Comparison of ENCODE assay signal across 8 cellular contexts in the genomic region with DNA sequence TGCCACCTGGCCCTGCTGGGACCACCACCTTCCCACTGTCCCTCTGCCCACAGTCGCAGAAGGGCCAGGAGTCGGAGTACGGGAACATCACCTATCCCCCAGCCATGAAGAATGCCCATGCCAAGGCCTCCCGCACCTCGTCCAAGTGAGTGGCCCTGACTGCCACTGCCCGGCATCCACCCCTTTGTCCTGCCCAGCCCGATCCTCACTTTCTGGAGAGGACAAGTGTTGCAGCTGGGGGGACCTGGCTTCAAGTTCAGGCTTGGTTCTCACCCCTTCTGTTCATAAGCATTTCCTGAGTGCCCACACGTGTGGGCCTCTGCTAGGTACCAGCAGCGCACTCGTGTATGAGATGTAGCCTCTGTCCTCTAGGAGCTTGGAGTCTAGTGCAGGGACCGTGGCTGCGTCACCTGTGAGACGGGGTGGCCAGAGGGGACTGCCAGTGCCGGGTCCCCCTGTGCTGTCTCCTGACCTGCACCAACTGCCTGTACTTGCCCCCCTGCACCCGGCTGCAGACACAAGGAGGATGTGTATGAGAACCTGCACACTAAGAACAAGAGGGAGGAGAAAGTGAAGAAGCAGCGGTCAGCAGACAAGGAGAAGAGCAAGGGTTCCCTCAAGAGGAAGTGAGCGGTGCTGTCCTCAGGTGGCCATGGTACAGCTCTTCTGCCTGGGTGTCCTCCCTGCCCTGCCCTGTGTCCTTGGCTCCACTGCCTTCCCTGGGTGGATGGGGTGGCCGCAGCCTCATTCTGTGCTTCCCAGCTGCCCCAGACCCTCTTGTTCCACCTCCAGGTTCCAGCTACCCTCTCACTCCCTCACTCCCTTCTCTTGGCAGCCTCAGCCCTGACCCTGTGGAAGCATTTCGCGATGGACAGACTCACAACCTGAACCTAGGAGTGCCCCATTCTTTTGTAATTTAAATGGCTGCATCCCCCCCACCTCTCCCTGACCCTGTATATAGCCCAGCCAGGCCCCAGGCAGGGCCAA. TPM values are rescaled to one million over a fixed set of nuclear protein-coding genes. Genes with fewer than 3 reads are reported as not detected.
DNase-seq lines count a peak whose midpoint lies in the region; ATAC-seq, FAIRE-seq and TF ChIP-seq lines count a peak whose summit lies in the region.

No MANE protein-coding gene starts in this region.

- H3K36me3 ChIP-seq in suprapubic skin: peaks cover 7% of the 10 kb centered on the region

- peak overlapping the region; percentile 72 for H3K4me3 Mint-ChIP-seq in activated B cell treated with CpG ODN at 0.5 μM for 24 hours

- in situ Hi-C loops in ACHN (cut with HindIII; ENCODE audit: low pct_ligation_motif_present, low pct_unique_long_range_greater_than_20kb, low sequenced_read_pairs): no loop called here

- H3K27me3 ChIP-seq in right cardiac atrium (ENCODE audit: control insufficient read depth, insufficient read depth) (no peaks in the 10 kb centered on the region), suprapubic skin (no peaks in the 10 kb centered on the region)

- H3K4me1 ChIP-seq in right cardiac atrium (ENCODE audit: control insufficient read depth, insufficient read depth, low read length) (peaks cover 5% of the 10 kb centered on the region), suprapubic skin (peaks cover 72% of the 10 kb centered on the region)

- H3K27ac Mint-ChIP-seq in activated B cell treated with CpG ODN at 0.5 μM for 24 hours: peak overlapping the region; percentile 98

- H3K27ac ChIP-seq in right cardiac atrium (ENCODE audit: low read length) (peak overlapping the region; percentile 28), suprapubic skin (peak overlapping the region; percentile 93)

- H3K36me3 Mint-ChIP-seq in activated B cell treated with CpG ODN at 0.5 μM for 24 hours (ENCODE audit: low read depth): peaks cover 59% of the 10 kb centered on the region

- H3K9me3 ChIP-seq in right cardiac atrium (ENCODE audit: control insufficient read depth, low read length): no peaks in the 10 kb centered on the region
- H3K9me3 ChIP-seq in suprapubic skin: no peaks in the 10 kb centered on the region

- POLR2A ChIA-PET in activated B cell treated with CpG ODN at 0.5 μM for 24 hours (lab: Charles Lee): interaction anchor here (0.6 to 17.0 kb wide), 17 partner anchors 9 to 325 kb away, joined by 3 to 1516 read pairs (median 4); a partner anchor contains a TSS

- H3K9me3 Mint-ChIP-seq in activated B cell treated with CpG ODN at 0.5 μM for 24 hours: no peaks in the 10 kb centered on the region

- peak; percentile 32 for ATAC-seq in HG03108 (IDR thresholded peaks at IDR 0.05; ENCODE audit: unreplicated experiment)
- peak; percentile 3 for ATAC-seq in activated B cell treated with CpG ODN at 0.5 μM for 24 hours (ENCODE audit: low read depth)
- ATAC-seq in right cardiac atrium: no peak

- no peaks in the 10 kb centered on the region for H3K27me3 Mint-ChIP-seq in activated B cell treated with CpG ODN at 0.5 μM for 24 hours

- no peak for FAIRE-seq in H54 (lab: Jason Lieb, UNC)

- TF ChIP-seq POLR2A in suprapubic skin (IDR thresholded peaks at IDR 0.05): no peak
- TF ChIP-seq POLR2A in H54 (IDR thresholded peaks at IDR 0.05; ENCODE audit: low read depth, low read length): no peak

- intact Hi-C loops in activated B cell treated with CpG ODN at 0.5 μM for 24 hours (cut with micrococcal nuclease): loop anchor here (1.0 kb wide), 1 partner anchor 16 kb away; a partner anchor contains a TSS
- intact Hi-C loops in right cardiac atrium (cut with DNase I): no loop called here

- peaks cover 93% of the 10 kb centered on the region for H3K4me1 Mint-ChIP-seq in activated B cell treated with CpG ODN at 0.5 μM for 24 hours

- peak; percentile 77 for DNase-seq in DMS53 (lab: John Stamatoyannopoulos, UW)
- peak; percentile 40 for DNase-seq in activated B cell treated with CpG ODN at 0.5 μM for 24 hours
- DNase-seq in right cardiac atrium: peak in 2 of 3 donors; percentile 42 to 57
- peak in 1 of 2 donors; percentile 68 for DNase-seq in suprapubic skin (ENCODE audit: low spot score in 2 of 2)
- DNase-seq in ACHN: no peak
- no peak for DNase-seq in NCI-H2081 (lab: John Stamatoyannopoulos, UW)
- DNase-seq in H54 (ENCODE audit: insufficient read length, low spot score): no peak

- H3K4me3 ChIP-seq in right cardiac atrium (ENCODE audit: low read length): no peak overlapping the region
- H3K4me3 ChIP-seq in suprapubic skin: no peak overlapping the region

- 78% methylated on average over 20 of the region's 20 CpGs for WGBS in right cardiac atrium
- 73% methylated on average over 18 of the region's 20 CpGs for WGBS in suprapubic skin

- no peak for TF ChIP-seq CTCF in activated B cell treated with CpG ODN at 0.5 μM for 24 hours (IDR thresholded peaks at IDR 0.05)
- TF ChIP-seq CTCF in suprapubic skin (IDR thresholded peaks at IDR 0.05): no peak

- no peak for TF ChIP-seq EP300 in suprapubic skin (IDR thresholded peaks at IDR 0.05)

- CTCF ChIA-PET in activated B cell treated with CpG ODN at 0.5 μM for 24 hours (lab: Charles Lee): interaction anchor here (0.8 to 13.0 kb wide), 7 partner anchors 14 to 92 kb away, joined by 4 to 571 read pairs (median 9); a partner anchor contains a TSS

RNA-seq across cellular contexts. Expression of a gene that starts 9.4 kb away (rescaled TPM):
- total RNA-seq in activated B cell treated with CpG ODN at 0.5 μM for 24 hours (371 and 393 TPM in 2 replicates), right cardiac atrium (10 to 100 TPM in 2 of 4 donors, 1 to 10 TPM in 2; 7.7 to 12.1 (median 9.3) TPM), suprapubic skin (10 to 100 TPM; 18.5 to 59.1 (median 39.4) TPM)
- 5.9 TPM for polyA plus RNA-seq in right cardiac atrium

RNA-seq across cellular contexts. Expression of a gene that starts 9.9 kb away (rescaled TPM):
- total RNA-seq in activated B cell treated with CpG ODN at 0.5 μM for 24 hours: 240 and 255 TPM in 2 replicates
- total RNA-seq in right cardiac atrium: 100 to 1,000 TPM; 137 to 159 (median 142) TPM
- polyA plus RNA-seq in right cardiac atrium: 127 TPM
- 100 to 1,000 TPM; 161 to 232 (median 207) TPM for total RNA-seq in suprapubic skin

RNA-seq across cellular contexts. Expression of a gene that starts 10.1 kb away (rescaled TPM):
- total RNA-seq in activated B cell treated with CpG ODN at 0.5 μM for 24 hours (89.2 and 91.1 TPM in 2 replicates), right cardiac atrium (10 to 100 TPM; 33.7 to 40.2 (median 38.1) TPM), suprapubic skin (10 to 100 TPM; 12.3 to 27.0 (median 22.1) TPM)
- polyA plus RNA-seq in right cardiac atrium: 26.0 TPM

RNA-seq across cellular contexts. Expression of a gene that starts 16.8 kb away (rescaled TPM):
- total RNA-seq in activated B cell treated with CpG ODN at 0.5 μM for 24 hours (54.8 and 63.4 TPM in 2 replicates), right cardiac atrium (100 to 1,000 TPM; 262 to 339 (median 272) TPM), suprapubic skin (100 to 1,000 TPM; 251 to 495 (median 436) TPM)
- 441 TPM for polyA plus RNA-seq in right cardiac atrium

RNA-seq across cellular contexts. Expression of a gene that starts 17.0 kb away (rescaled TPM):
- not detected in 2 replicates for total RNA-seq in activated B cell treated with CpG ODN at 0.5 μM for 24 hours
- total RNA-seq in right cardiac atrium: not detected
- polyA plus RNA-seq in right cardiac atrium: not detected
- total RNA-seq in suprapubic skin: not detected

Comparison
In these comparisons a context has a peak if more than half of its experiments do, and no peak if none do; other contexts are left out.
1. DNase-seq: peak in DMS53 (single experiment), activated B cell treated with CpG ODN at 0.5 μM for 24 hours (single experiment) and right cardiac atrium (2 of 3); none in ACHN (single experiment), NCI-H2081 (0 of 2) and H54 (single experiment).
2. ATAC-seq: peak in HG03108 (single experiment) and activated B cell treated with CpG ODN at 0.5 μM for 24 hours (single experiment); none in right cardiac atrium (0 of 2).